17 cellular contexts compared by ENCODE assay signal in genomic region chr2:107687087-107687486, GRCh38.
"Had no signal": no experiment of that assay in that cellular context is flagged by ENCODE, and none has a peak within 500 bp of the region (broad histone marks: within the 10 kb centered on the region; RNA-seq: fewer than 3 reads in every experiment).

No MANE protein-coding gene starts in this region.

- H3K4me3 ChIP-seq: esophagus muscularis mucosa, heart right ventricle, right atrium auricular region, vagina had no signal

- H3K4me3 Mint-ChIP-seq: activated T-cell treated with anti-CD3 and anti-CD28 coated beads, Interleukin-2, amount 50 U/mL, for 72 hours; dendritic cell treated with granulocyte-macrophage colony-stimulating factor and Interleukin-4, amounts not matched to agents 40 ng/mL and 50 ng/mL, for 4 days; stimulated activated naive CD8-positive, alpha-beta T cell treated with anti-CD3 and anti-CD28 coated beads, Interleukin-15, Interleukin-2, amounts not matched to agents 100 ng/mL and 50 ng/mL, for 24 hours had no signal

- H3K9me3 Mint-ChIP-seq: dendritic cell treated with granulocyte-macrophage colony-stimulating factor and Interleukin-4, amounts not matched to agents 40 ng/mL and 50 ng/mL, for 4 days; stimulated activated naive CD8-positive, alpha-beta T cell treated with anti-CD3 and anti-CD28 coated beads, Interleukin-15, Interleukin-2, amounts not matched to agents 100 ng/mL and 50 ng/mL, for 24 hours had no signal

- H3K27me3 Mint-ChIP-seq: dendritic cell treated with granulocyte-macrophage colony-stimulating factor and Interleukin-4, amounts not matched to agents 40 ng/mL and 50 ng/mL, for 4 days; stimulated activated naive CD8-positive, alpha-beta T cell treated with anti-CD3 and anti-CD28 coated beads, Interleukin-15, Interleukin-2, amounts not matched to agents 100 ng/mL and 50 ng/mL, for 24 hours had no signal

- ATAC-seq: activated T-cell treated with anti-CD3 and anti-CD28 coated beads, Interleukin-2, amount 50 U/mL, for 72 hours; heart right ventricle; left ventricle myocardium superior had no signal

- H3K9me3 ChIP-seq: esophagus muscularis mucosa, right atrium auricular region, vagina had no signal

- H3K27me3 ChIP-seq: heart right ventricle, right atrium auricular region, vagina had no signal

- H3K4me1 ChIP-seq: esophagus muscularis mucosa, heart right ventricle, right atrium auricular region, vagina had no signal

- DNase-seq: activated CD4-positive, CD25-positive, alpha-beta regulatory T cell treated with anti-CD3 and anti-CD28 coated beads, Interleukin-2, amount 50 U/mL, for 72 hours; activated CD8-positive, alpha-beta memory T cell treated with anti-CD3 and anti-CD28 coated beads for 24 hours; activated effector memory CD4-positive, alpha-beta T cell treated with anti-CD3 and anti-CD28 coated beads, Interleukin-2, amount 50 U/mL, for 16 hours; activated naive CD4-positive, alpha-beta T cell treated with anti-CD3 and anti-CD28 coated beads, Interleukin-2, amount 50 U/mL, for 16 hours; activated T-cell treated with anti-CD3 and anti-CD28 coated beads, Interleukin-2, amount 50 U/mL, for 72 hours; effector CD8-positive, alpha-beta T cell; heart right ventricle; kidney glomerular epithelial cell; left ventricle myocardium superior; occipital lobe; trophoblast cell had no signal

- H3K27ac ChIP-seq: esophagus muscularis mucosa, heart right ventricle, right atrium auricular region, vagina, VCaP had no signal

- H3K27ac Mint-ChIP-seq: activated T-cell treated with anti-CD3 and anti-CD28 coated beads, Interleukin-2, amount 50 U/mL, for 72 hours; dendritic cell treated with granulocyte-macrophage colony-stimulating factor and Interleukin-4, amounts not matched to agents 40 ng/mL and 50 ng/mL, for 4 days; stimulated activated naive CD8-positive, alpha-beta T cell treated with anti-CD3 and anti-CD28 coated beads, Interleukin-15, Interleukin-2, amounts not matched to agents 100 ng/mL and 50 ng/mL, for 24 hours had no signal

- H3K36me3 ChIP-seq: esophagus muscularis mucosa, heart right ventricle, right atrium auricular region, vagina had no signal
